21 cellular contexts compared by ENCODE assay signal in the genomic region with DNA sequence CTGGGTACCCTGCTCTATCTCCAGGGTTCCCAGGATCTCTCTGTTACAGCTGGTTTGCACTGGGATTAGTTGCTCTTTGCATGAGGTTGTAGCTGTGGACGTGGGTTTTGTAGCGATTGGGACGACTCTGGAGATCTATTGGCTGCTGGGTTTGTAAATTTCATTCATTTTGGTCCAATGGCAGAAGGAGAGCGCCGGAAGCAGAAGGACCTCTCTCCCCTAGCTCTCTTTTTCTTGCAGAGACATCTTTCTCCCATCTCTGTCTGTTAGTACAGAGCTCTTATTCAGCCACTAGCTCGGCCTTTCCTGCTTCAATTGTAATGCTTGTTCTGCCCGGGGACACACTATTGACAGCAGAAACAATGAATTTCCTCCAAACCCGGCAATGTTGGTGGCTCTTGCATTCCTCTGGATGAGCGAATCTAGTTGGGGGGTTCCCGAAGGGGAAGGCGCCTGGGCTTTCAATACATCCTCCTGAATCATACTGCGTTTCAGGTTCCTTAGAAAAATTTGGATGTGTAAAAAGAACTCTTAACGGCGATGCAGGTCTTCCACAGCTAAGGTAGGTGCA. TPM values are rescaled to one million over a fixed set of nuclear protein-coding genes. Genes with fewer than 3 reads are reported as not detected.
DNase-seq lines count a peak whose midpoint lies in the region; ATAC-seq and TF ChIP-seq lines count a peak whose summit lies in the region.
"Had no signal": no experiment of that assay in that cellular context is flagged by ENCODE, and none has a peak within 500 bp of the region (broad histone marks: within the 10 kb centered on the region; RNA-seq: fewer than 3 reads in every experiment).

No MANE protein-coding gene starts in this region.

- 3% methylated on average over 14 of the region's 14 CpGs for WGBS in urinary bladder
- WGBS in body of pancreas, 2 donors = 5 to 21% methylated on average over 14 of the region's 14 CpGs

- no peaks in the 10 kb centered on the region for H3K36me3 Mint-ChIP-seq in activated naive CD4-positive, alpha-beta T cell treated with anti-CD3 and anti-CD28 coated beads for 36 hours (ENCODE audit: low read depth)
- H3K36me3 Mint-ChIP-seq: brain; CD4-positive, CD25-positive, alpha-beta regulatory T cell had no signal

- no peaks in the 10 kb centered on the region for H3K9me3 ChIP-seq in body of pancreas
- H3K9me3 ChIP-seq: mucosa of descending colon, Peyer's patch had no signal

- CTCF ChIA-PET in activated naive CD4-positive, alpha-beta T cell treated with anti-CD3 and anti-CD28 coated beads for 36 hours (lab: Charles Lee) = interaction anchor here (0.7 kb wide), 1 partner anchor 463 kb away, joined by 3 read pairs; no protein-coding TSS in a partner anchor

- H3K4me3 ChIP-seq in urinary bladder (ENCODE audit: low read depth, low read length) (peak overlapping the region; percentile 29), body of pancreas (no peak overlapping the region)
- H3K4me3 ChIP-seq: mucosa of descending colon had no signal

- peaks cover 8% of the 10 kb centered on the region for H3K4me1 Mint-ChIP-seq in activated naive CD4-positive, alpha-beta T cell treated with anti-CD3 and anti-CD28 coated beads for 36 hours (ENCODE audit: low read depth)
- H3K4me1 Mint-ChIP-seq: brain had no signal

- TF ChIP-seq CTCF in body of pancreas (IDR thresholded peaks at IDR 0.05) = no peak

- H3K27ac Mint-ChIP-seq in activated naive CD4-positive, alpha-beta T cell treated with anti-CD3 and anti-CD28 coated beads for 36 hours = peak overlapping the region; percentile 31
- H3K27ac Mint-ChIP-seq: CD4-positive, CD25-positive, alpha-beta regulatory T cell; stimulated activated naive CD8-positive, alpha-beta T cell treated with anti-CD3 and anti-CD28 coated beads, Interleukin-15, amount 100 ng/mL, for 72 hours had no signal

- peaks cover 20% of the 10 kb centered on the region for H3K27me3 Mint-ChIP-seq in activated naive CD4-positive, alpha-beta T cell treated with anti-CD3 and anti-CD28 coated beads for 36 hours (ENCODE audit: low read depth)
- H3K27me3 Mint-ChIP-seq: brain had no signal

- H3K4me1 ChIP-seq in urinary bladder (ENCODE audit: insufficient read depth) = no peaks in the 10 kb centered on the region
- no peaks in the 10 kb centered on the region for H3K4me1 ChIP-seq in body of pancreas
- H3K4me1 ChIP-seq: Peyer's patch had no signal

- TF ChIP-seq POLR2A in body of pancreas (IDR thresholded peaks at IDR 0.05) = no peak

- no peak overlapping the region for H3K4me3 Mint-ChIP-seq in activated naive CD4-positive, alpha-beta T cell treated with anti-CD3 and anti-CD28 coated beads for 36 hours
- H3K4me3 Mint-ChIP-seq: stimulated activated naive CD8-positive, alpha-beta T cell treated with anti-CD3 and anti-CD28 coated beads, Interleukin-15, amount 100 ng/mL, for 72 hours had no signal

- no peaks in the 10 kb centered on the region for H3K27me3 ChIP-seq in body of pancreas
- H3K27me3 ChIP-seq: Peyer's patch had no signal

- intact Hi-C loops in activated naive CD4-positive, alpha-beta T cell treated with anti-CD3 and anti-CD28 coated beads for 36 hours (cut with micrococcal nuclease) = no loop called here
- intact Hi-C loops in body of pancreas (cut with DNase I) = no loop called here

- no peak for DNase-seq in activated naive CD4-positive, alpha-beta T cell treated with anti-CD3 and anti-CD28 coated beads for 36 hours
- DNase-seq in activated naive CD4-positive, alpha-beta T cell treated with Interleukin-2 at 50 U/mL for 16 hours = no peak
- peak; percentile 50 for DNase-seq in dermis blood vessel endothelial cell
- peak; percentile 43 for DNase-seq in inferior parietal cortex (ENCODE audit: extremely low spot score)
- no peak for DNase-seq in body of pancreas
- DNase-seq: activated effector memory CD4-positive, alpha-beta T cell treated with anti-CD3 and anti-CD28 coated beads, Interleukin-2, amount 50 U/mL, for 16 hours; CD4-positive, CD25-positive, alpha-beta regulatory T cell; kidney; mucosa of descending colon; NCI-H2081 treated with DMSO at 0.1 percent for 48 hours; NCI-H748 treated with DMSO at 0.1 percent for 48 hours; Peyer's patch; stimulated activated naive CD8-positive, alpha-beta T cell treated with anti-CD3 and anti-CD28 coated beads, Interleukin-15, amount 100 ng/mL, for 72 hours; SW 1271; WERI-Rb-1 had no signal

- H3K36me3 ChIP-seq in urinary bladder (ENCODE audit: insufficient read depth) (no peaks in the 10 kb centered on the region), body of pancreas (replicated peaks in 1 of 2; ENCODE audit: insufficient read depth in 1 of 2, low read depth in 2 of 2) (no peaks in the 10 kb centered on the region)
- H3K36me3 ChIP-seq: Peyer's patch, WERI-Rb-1 had no signal

- H3K9me3 Mint-ChIP-seq in activated naive CD4-positive, alpha-beta T cell treated with anti-CD3 and anti-CD28 coated beads for 36 hours = no peaks in the 10 kb centered on the region
- H3K9me3 Mint-ChIP-seq: brain; CD4-positive, CD25-positive, alpha-beta regulatory T cell had no signal

- no peak for ATAC-seq in GM21825 (IDR thresholded peaks at IDR 0.05; ENCODE audit: unreplicated experiment)
- ATAC-seq in body of pancreas = no peak
- ATAC-seq in HG02852 (IDR thresholded peaks at IDR 0.05; ENCODE audit: unreplicated experiment) = no peak
- ATAC-seq: mucosa of descending colon; stimulated activated naive CD8-positive, alpha-beta T cell treated with anti-CD3 and anti-CD28 coated beads, Interleukin-15, amount 100 ng/mL, for 72 hours had no signal

- H3K27ac ChIP-seq in urinary bladder (ENCODE audit: low read depth) (no peak overlapping the region), body of pancreas (no peak overlapping the region)
- H3K27ac ChIP-seq: 22Rv1, Peyer's patch, WERI-Rb-1 had no signal

RNA-seq across cellular contexts. Expression of a gene that starts 1.9 kb away (rescaled TPM):
- total RNA-seq in activated naive CD4-positive, alpha-beta T cell treated with anti-CD3 and anti-CD28 coated beads for 36 hours = under 1 TPM; 0.10 to 0.15 TPM
- 48.5 TPM in 1 of 2 replicates, not detected in the other for total RNA-seq in dermis blood vessel endothelial cell
- total RNA-seq in urinary bladder = 0.05 TPM
- 9.4 TPM for polyA plus RNA-seq in urinary bladder
- not detected for total RNA-seq in body of pancreas
- total RNA-seq: CD4-positive, CD25-positive, alpha-beta regulatory T cell; Daoy; kidney had no signal

Comparison
In these comparisons a context has a peak if more than half of its experiments do, and no peak if none do; other contexts are left out.
1. DNase-seq: peak in dermis blood vessel endothelial cell (single experiment) and inferior parietal cortex (single experiment); none in activated naive CD4-positive, alpha-beta T cell treated with anti-CD3 and anti-CD28 coated beads for 36 hours (single experiment), activated naive CD4-positive, alpha-beta T cell treated with Interleukin-2 at 50 U/mL for 16 hours (single experiment) and body of pancreas (0 of 4).